In genomic region chr20:64146936-64147451, GRCh38 we compare ENCODE assay signal across 31 cellular contexts. TPM values are rescaled to one million over a fixed set of nuclear protein-coding genes. Genes with fewer than 3 reads are reported as not detected.
DNase-seq lines count a peak whose midpoint lies in the region; ATAC-seq and TF ChIP-seq lines count a peak whose summit lies in the region.
"Had no signal": no experiment of that assay in that cellular context is flagged by ENCODE, and none has a peak within 500 bp of the region (broad histone marks: within the 10 kb centered on the region; RNA-seq: fewer than 3 reads in every experiment).

No MANE protein-coding gene starts in this region.

- ATAC-seq in Right ventricle myocardium superior (ENCODE audit: poor library complexity) = no peak
- ATAC-seq in upper lobe of right lung = no peak
- ATAC-seq in activated CD4-positive, CD25-positive, alpha-beta regulatory T cell treated with anti-CD3 and anti-CD28 coated beads, Interleukin-2, amount 50 U/mL, for 24 hours = no peak
- ATAC-seq: CD8-positive, alpha-beta T cell; GM23338; left lobe of liver had no signal

- no peaks in the 10 kb centered on the region for H3K79me2 ChIP-seq in neural cell (replicated peaks; ENCODE audit: insufficient read depth, low read length)

- H3K27ac ChIP-seq in right atrium auricular region = no peak overlapping the region
- H3K27ac ChIP-seq in neural cell (ENCODE audit: low read length) = no peak overlapping the region
- H3K27ac ChIP-seq in upper lobe of right lung = no peak overlapping the region
- H3K27ac ChIP-seq: ascending aorta, colonic mucosa, Peyer's patch had no signal

- H3K4me3 ChIP-seq in right atrium auricular region = no peak overlapping the region
- H3K4me3 ChIP-seq in neural cell (ENCODE audit: low read length) = no peak overlapping the region
- H3K4me3 ChIP-seq in upper lobe of right lung = no peak overlapping the region
- H3K4me3 ChIP-seq: ascending aorta, colonic mucosa, GM23338, MG63, Peyer's patch had no signal

- H3K36me3 ChIP-seq in right atrium auricular region (no peaks in the 10 kb centered on the region), neural cell (ENCODE audit: insufficient read depth, low read length) (no peaks in the 10 kb centered on the region), upper lobe of right lung (no peaks in the 10 kb centered on the region)
- H3K36me3 ChIP-seq: ascending aorta, BE2C, colonic mucosa, MG63, Peyer's patch had no signal

- no peaks in the 10 kb centered on the region for H3K9me2 ChIP-seq in neural cell (ENCODE audit: insufficient read depth, low read length)

- H3K4me1 ChIP-seq in right atrium auricular region (no peaks in the 10 kb centered on the region), upper lobe of right lung (no peaks in the 10 kb centered on the region)
- H3K4me1 ChIP-seq: ascending aorta, colonic mucosa, Peyer's patch had no signal

- no peak overlapping the region for H3K4me2 ChIP-seq in neural cell (ENCODE audit: low read length)
- H3K4me2 ChIP-seq: GM23338 had no signal

- TF ChIP-seq EP300 in neural cell (conservative IDR thresholded peaks at IDR 0.05; ENCODE audit: poor library complexity, severe bottlenecking) = no peak

- H3K9me3 ChIP-seq in right atrium auricular region = peaks cover 0 to 7% of the 10 kb centered on the region in 2 donors
- H3K9me3 ChIP-seq in neural cell (ENCODE audit: low read length) = no peaks in the 10 kb centered on the region
- peaks cover 6% of the 10 kb centered on the region for H3K9me3 ChIP-seq in upper lobe of right lung
- H3K9me3 ChIP-seq: ascending aorta, BE2C, colonic mucosa had no signal

- peak overlapping the region; percentile 41 for H3K9ac ChIP-seq in neural cell (ENCODE audit: low read length)

- no peaks in the 10 kb centered on the region for H3F3A ChIP-seq in neural cell (ENCODE audit: insufficient read depth, low read length, poor library complexity, severe bottlenecking)

- DNase-seq in Right ventricle myocardium superior = peak; percentile 13
- no peak for DNase-seq in right atrium auricular region (ENCODE audit: low spot score)
- peak; percentile 89 for DNase-seq in SK-N-DZ (ENCODE audit: low spot score)
- peak; percentile 25 for DNase-seq in upper lobe of right lung
- no peak for DNase-seq in NCI-H1105 treated with DMSO at 0.1 percent for 48 hours (lab: John Stamatoyannopoulos, UW)
- DNase-seq: activated CD4-positive, alpha-beta T cell treated with anti-CD3 and anti-CD28 coated beads for 48 hours; activated naive CD8-positive, alpha-beta T cell treated with anti-CD3 and anti-CD28 coated beads, Interleukin-2, amount 10 ng/mL, durations not matched to agents 7 days and 5 days; colonic mucosa; effector CD8-positive, alpha-beta T cell; HFFc6; KBM-7; MG63; NCI-H2029; NCI-H345; NCI-H748 treated with DMSO at 0.1 percent for 48 hours; Peyer's patch; small intestine; stimulated activated CD4-positive, alpha-beta T cell treated with anti-CD3 and anti-CD28 coated beads, Interleukin-1b, Interleukin-23, amount 100 ng/mL, for 48 hours; stimulated activated naive CD4-positive, alpha-beta T cell treated with Interleukin-2 at 50 U/mL for 16 hours; T-helper 9 cell had no signal

- H3K27me3 ChIP-seq in right atrium auricular region = no peaks in the 10 kb centered on the region
- no peaks in the 10 kb centered on the region for H3K27me3 ChIP-seq in neural cell (ENCODE audit: insufficient read depth, low read depth, low read length)
- H3K27me3 ChIP-seq in upper lobe of right lung = peaks cover 11% of the 10 kb centered on the region
- H3K27me3 ChIP-seq: ascending aorta, BE2C, colonic mucosa, MG63, Peyer's patch had no signal

- no peak for TF ChIP-seq CTCF in right atrium auricular region (IDR thresholded peaks at IDR 0.05)
- TF ChIP-seq CTCF in neural cell (IDR thresholded peaks at IDR 0.05; ENCODE audit: poor library complexity, severe bottlenecking) = no peak
- no peak for TF ChIP-seq CTCF in upper lobe of right lung (IDR thresholded peaks at IDR 0.05)

- intact Hi-C loops in Right ventricle myocardium superior (cut with DNase I) (no loop called here), upper lobe of right lung (cut with DNase I) (no loop called here)

- no peak overlapping the region for H2AFZ ChIP-seq in neural cell (ENCODE audit: low read depth, low read length)
- H2AFZ ChIP-seq: GM23338 had no signal

- TF ChIP-seq RAD21 in neural cell (conservative IDR thresholded peaks at IDR 0.05) = no peak

- no peaks in the 10 kb centered on the region for H4K20me1 ChIP-seq in neural cell (ENCODE audit: insufficient read depth)

TF ChIP-seq in neural cell, 6 proteins besides CTCF, POLR2A, EP300 and RAD21:
- TF ChIP-seq EZH2 (IDR thresholded peaks at IDR 0.05; ENCODE audit: borderline replicate concordance, insufficient read depth, low read length, poor library complexity, severe bottlenecking) (no peak), MXI1 (conservative IDR thresholded peaks at IDR 0.05; ENCODE audit: poor library complexity, severe bottlenecking) (no peak), TAF1 (IDR thresholded peaks at IDR 0.05; ENCODE audit: low read depth) (no peak), REST (IDR thresholded peaks at IDR 0.05; ENCODE audit: borderline replicate concordance) (no peak), POLR2AphosphoS5 (IDR thresholded peaks at IDR 0.05) (no peak), SMC3 (conservative IDR thresholded peaks at IDR 0.05; ENCODE audit: poor library complexity) (no peak)

RNA-seq across cellular contexts. Expression of gene MYT1, which starts 17.3 kb away (rescaled TPM):
- total RNA-seq in Right ventricle myocardium superior (0.40 TPM), right atrium auricular region (under 1 TPM in 1 of 2 donors, not detected in 1; 0.15 TPM), upper lobe of right lung (0.12 TPM)
- 17.7 and 19.3 TPM in 2 replicates for polyA plus RNA-seq in SK-N-DZ (2014; cell fraction: cytosol; rRNA removed)
- polyA plus RNA-seq in SK-N-DZ (2014; cell fraction: nucleus; rRNA removed) = 35.0 and 57.9 TPM in 2 replicates
- polyA plus RNA-seq in neural cell = 35.8 and 42.4 TPM in 2 replicates
- 79.8 and 80.8 TPM in 2 replicates for polyA minus RNA-seq in neural cell
- total RNA-seq: A673; ascending aorta; CD8-positive, alpha-beta T cell; HFFc6; left lobe of liver; omental fat pad had no signal

RNA-seq across cellular contexts. Expression of gene NPBWR2, which starts 39.6 kb away (rescaled TPM):
- total RNA-seq in Right ventricle myocardium superior = not detected
- not detected for total RNA-seq in right atrium auricular region
- not detected in 2 replicates for polyA plus RNA-seq in SK-N-DZ (2014; cell fraction: cytosol; rRNA removed)
- not detected in 2 replicates for polyA plus RNA-seq in SK-N-DZ (2014; cell fraction: nucleus; rRNA removed)
- not detected in 2 replicates for polyA plus RNA-seq in neural cell
- not detected in 2 replicates for polyA minus RNA-seq in neural cell
- total RNA-seq in upper lobe of right lung = not detected
- total RNA-seq: A673; activated naive CD8-positive, alpha-beta T cell treated with anti-CD3 and anti-CD28 coated beads, Interleukin-2, amount 10 ng/mL, durations not matched to agents 7 days and 5 days; ascending aorta; CD8-positive, alpha-beta T cell; colonic mucosa; GM23338; HFFc6; left lobe of liver; omental fat pad; Peyer's patch; temporal lobe; urinary bladder had no signal
- polyA plus RNA-seq: GM23338, small intestine, urinary bladder had no signal

Comparison
In these comparisons a context has a peak if more than half of its experiments do, and no peak if none do; other contexts are left out.
1. DNase-seq: peak in Right ventricle myocardium superior (single experiment), SK-N-DZ (single experiment) and upper lobe of right lung (single experiment); none in right atrium auricular region (single experiment) and NCI-H1105 treated with DMSO at 0.1 percent for 48 hours (single experiment).